In the genomic region with DNA sequence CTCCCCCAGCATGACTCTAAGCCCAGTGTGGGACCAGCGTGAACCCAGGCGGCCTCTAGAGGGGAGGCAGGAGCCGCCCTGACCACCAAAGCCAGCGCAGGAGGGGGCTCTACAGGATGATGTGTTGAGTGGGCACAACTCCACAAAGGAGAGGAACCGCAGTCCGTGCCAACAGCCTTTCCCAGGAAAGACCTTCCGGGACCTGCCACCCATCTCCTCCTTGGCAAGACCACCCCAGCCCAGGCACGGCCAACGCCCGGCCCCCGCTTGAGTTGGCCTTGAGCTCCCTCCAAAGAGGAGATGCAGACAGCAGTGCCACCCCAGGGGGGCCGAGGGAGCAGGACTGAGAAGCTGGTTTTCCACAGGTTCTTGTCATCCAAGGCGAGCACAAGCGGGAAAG, we compare ENCODE assay signal across 19 cellular contexts. TPM values are rescaled to one million over a fixed set of nuclear protein-coding genes. Genes with fewer than 3 reads are reported as not detected.
"Had no signal": no experiment of that assay in that cellular context is flagged by ENCODE, and none has a peak within 500 bp of the region (broad histone marks: within the 10 kb centered on the region; RNA-seq: fewer than 3 reads in every experiment).

No MANE protein-coding gene starts in this region.

- H3K4me1 ChIP-seq: foreskin keratinocyte, left lung had no signal

- H3K27ac ChIP-seq: foreskin keratinocyte, left lung, neutrophil, ovary, thoracic aorta had no signal

- H3K36me3 ChIP-seq: left lung, neutrophil, ovary, thoracic aorta had no signal

- ATAC-seq: activated naive CD4-positive, alpha-beta T cell treated with anti-CD3 and anti-CD28 coated beads, Interleukin-2, amount 50 U/mL, for 72 hours; activated T-helper 17 cell treated with anti-CD3 and anti-CD28 coated beads, Interleukin-2, amount 50 U/mL, for 72 hours; foreskin keratinocyte; natural killer cell treated with Interleukin-12 subunit alpha and Interleukin-12 subunit beta and Interleukin-15 and Interleukin-18, amount 100 ng/mL, for 72 hours had no signal

- H3K4me3 ChIP-seq: left lung, ovary, thoracic aorta had no signal

- H3K27me3 ChIP-seq: foreskin keratinocyte, left lung, neutrophil, ovary had no signal

- DNase-seq: activated CD4-positive, alpha-beta T cell treated with anti-CD3 and anti-CD28 coated beads for 1 hour; activated CD4-positive, alpha-beta T cell treated with anti-CD3 and anti-CD28 coated beads, Interleukin-2, amount 50 U/mL, for 4 hours; activated CD8-positive, alpha-beta memory T cell treated with anti-CD3 and anti-CD28 coated beads for 24 hours; activated CD8-positive, alpha-beta memory T cell treated with anti-CD3 and anti-CD28 coated beads, Interleukin-2, amount 50 U/mL, for 4 hours; activated T-cell treated with anti-CD3 and anti-CD28 coated beads, Interleukin-2, amount 50 U/mL, for 24 hours; effector CD8-positive, alpha-beta T cell; erythroblast; foreskin keratinocyte; midbrain; stimulated activated CD4-positive, alpha-beta T cell treated with anti-CD3 and anti-CD28 coated beads, Interleukin-12 subunit alpha, Interleukin-12 subunit beta, amount 100 ng/mL, for 4 hours; stimulated activated CD4-positive, alpha-beta T cell treated with anti-CD3 and anti-CD28 coated beads, Interleukin-4, amount 100 ng/mL, for 4 hours; T-helper 1 cell had no signal

- H3K9me3 ChIP-seq: left lung, neutrophil, ovary, thoracic aorta had no signal

RNA-seq across cellular contexts. Expression of a gene that starts 38.9 kb away (rescaled TPM):
- total RNA-seq: foreskin keratinocyte had no signal
- polyA plus RNA-seq: foreskin keratinocyte had no signal
